Comparison of ENCODE assay signal across 2 cellular contexts in genomic region chrX:21700967-21701366, GRCh38.
TF ChIP-seq lines count a peak whose summit lies in the region.

No MANE protein-coding gene starts in this region.

TF ChIP-seq in SK-N-SH, 30 proteins besides CTCF, POLR2A, EP300 and RAD21:
- peak; percentile 30; the same call in 1 of the 2 replicates for TF ChIP-seq TCF12 (IDR thresholded peaks at IDR 0.05)
- peak; percentile 70 for TF ChIP-seq GATA2 (CRISPR knock-in tag; IDR thresholded peaks at IDR 0.05)
- no peak for TF ChIP-seq RCOR1 (IDR thresholded peaks at IDR 0.05; ENCODE audit: low read length)
- no peak for TF ChIP-seq NFIC (IDR thresholded peaks at IDR 0.05; ENCODE audit: borderline replicate concordance)
- TF ChIP-seq SIN3A (IDR thresholded peaks at IDR 0.05; ENCODE audit: borderline replicate concordance, low read depth, low read length): no peak

TF ChIP-seq in HepG2, 621 proteins besides CTCF, POLR2A, EP300 and RAD21 (continues in another document):
- TF ChIP-seq TRIM22 (IDR thresholded peaks at IDR 0.05) (no peak), KDM2A (CRISPR knock-in tag; IDR thresholded peaks at IDR 0.05; ENCODE audit: borderline replicate concordance, low read depth) (no peak), NFKBIZ (CRISPR knock-in tag; IDR thresholded peaks at IDR 0.05) (no peak), ZSCAN21 (CRISPR knock-in tag; IDR thresholded peaks at IDR 0.05; ENCODE audit: borderline replicate concordance) (no peak), IKZF4 (CRISPR knock-in tag; IDR thresholded peaks at IDR 0.05; ENCODE audit: borderline replicate concordance, low read depth, not compliant biosample characterization) (no peak), ZNF841 (CRISPR knock-in tag; IDR thresholded peaks at IDR 0.05; ENCODE audit: borderline replicate concordance) (no peak), SAFB2 (CRISPR knock-in tag; IDR thresholded peaks at IDR 0.05; ENCODE audit: borderline replicate concordance, low read depth) (no peak), TMF1 (CRISPR knock-in tag; IDR thresholded peaks at IDR 0.05; ENCODE audit: low read depth) (no peak), SOX6 (IDR thresholded peaks at IDR 0.05) (no peak), SOX6 (CRISPR knock-in tag; IDR thresholded peaks at IDR 0.05) (peak; percentile 25; the same call in 1 of the 2 replicates), HNRNPH1 (optimal IDR thresholded peaks at IDR 0.05; ENCODE audit: low read depth, low read length) (no peak), JUND (CRISPR knock-in tag; IDR thresholded peaks at IDR 0.05) (peak; percentile 47; the same call in 1 of the 2 replicates), ATF2 (CRISPR knock-in tag; IDR thresholded peaks at IDR 0.05) (peak; percentile 86; the same call in 1 of the 2 replicates), SKI (IDR thresholded peaks at IDR 0.05; ENCODE audit: partially characterized antibody) (no peak), ONECUT2 (CRISPR knock-in tag; IDR thresholded peaks at IDR 0.05) (peak; percentile 78), EED (CRISPR knock-in tag; IDR thresholded peaks at IDR 0.05) (no peak), CERS6 (CRISPR knock-in tag; IDR thresholded peaks at IDR 0.05) (no peak), ZNF343 (CRISPR knock-in tag; IDR thresholded peaks at IDR 0.05) (no peak), MYNN (CRISPR knock-in tag; IDR thresholded peaks at IDR 0.05; ENCODE audit: low read depth) (no peak), ZFP36L1 (CRISPR knock-in tag; IDR thresholded peaks at IDR 0.05) (no peak), JUN (CRISPR knock-in tag; IDR thresholded peaks at IDR 0.05) (0 out of 2 replicates have a peak, but pooled peaks have one; percentile 42), YY1 (IDR thresholded peaks at IDR 0.05; ENCODE audit: insufficient read depth, insufficient replicate concordance, low read depth, low read length) (no peak), ZNF615 (CRISPR knock-in tag; IDR thresholded peaks at IDR 0.05; ENCODE audit: borderline replicate concordance) (no peak), ATM (IDR thresholded peaks at IDR 0.05; ENCODE audit: borderline replicate concordance) (no peak), PHB2 (IDR thresholded peaks at IDR 0.05; ENCODE audit: partially characterized antibody) (no peak), ZNF263 (CRISPR knock-in tag; IDR thresholded peaks at IDR 0.05) (no peak), ZNF431 (CRISPR knock-in tag; IDR thresholded peaks at IDR 0.05; ENCODE audit: borderline replicate concordance, low read depth) (no peak), ZMYM4 (CRISPR knock-in tag; IDR thresholded peaks at IDR 0.05) (peak; percentile 22; the same call in 1 of the 2 replicates), RBM22 (optimal IDR thresholded peaks at IDR 0.05; ENCODE audit: low read length) (no peak), ZNF224 (CRISPR knock-in tag; IDR thresholded peaks at IDR 0.05) (no peak), NCOA5 (CRISPR knock-in tag; IDR thresholded peaks at IDR 0.05) (no peak), FOXM1 (CRISPR knock-in tag; IDR thresholded peaks at IDR 0.05) (no peak), TOPORS (CRISPR knock-in tag; IDR thresholded peaks at IDR 0.05) (no peak), KDM6A (CRISPR knock-in tag; IDR thresholded peaks at IDR 0.05; ENCODE audit: low read depth) (no peak), MXI1 (IDR thresholded peaks at IDR 0.05; ENCODE audit: borderline replicate concordance, low read depth, low read length) (no peak), MAFF (IDR thresholded peaks at IDR 0.05; ENCODE audit: low read depth, low read length) (no peak), ZNF570 (CRISPR knock-in tag; IDR thresholded peaks at IDR 0.05; ENCODE audit: borderline replicate concordance) (no peak), CREB3 (CRISPR knock-in tag; IDR thresholded peaks at IDR 0.05) (no peak), ATF7 (IDR thresholded peaks at IDR 0.05) (peak; percentile 60), ATF7 (CRISPR knock-in tag; IDR thresholded peaks at IDR 0.05) (no peak), ZBTB7A (CRISPR knock-in tag; IDR thresholded peaks at IDR 0.05) (no peak), HCFC1 (IDR thresholded peaks at IDR 0.05; ENCODE audit: low read depth, low read length) (no peak), THRA (CRISPR knock-in tag; IDR thresholded peaks at IDR 0.05; ENCODE audit: borderline replicate concordance) (no peak), PAX8 (CRISPR knock-in tag; IDR thresholded peaks at IDR 0.05; ENCODE audit: borderline replicate concordance) (no peak), KAT7 (CRISPR knock-in tag; IDR thresholded peaks at IDR 0.05; ENCODE audit: borderline replicate concordance) (no peak), CBFB (CRISPR knock-in tag; IDR thresholded peaks at IDR 0.05) (no peak), PLSCR1 (CRISPR knock-in tag; IDR thresholded peaks at IDR 0.05; ENCODE audit: borderline replicate concordance) (no peak), ZNF597 (CRISPR knock-in tag; IDR thresholded peaks at IDR 0.05) (no peak), GPBP1L1 (CRISPR knock-in tag; IDR thresholded peaks at IDR 0.05) (no peak), ETS1 (CRISPR knock-in tag; IDR thresholded peaks at IDR 0.05) (no peak), ZNF580 (CRISPR knock-in tag; IDR thresholded peaks at IDR 0.05; ENCODE audit: borderline replicate concordance, low read depth) (no peak), ZNF275 (CRISPR knock-in tag; IDR thresholded peaks at IDR 0.05; ENCODE audit: borderline replicate concordance) (no peak), PAF1 (CRISPR knock-in tag; IDR thresholded peaks at IDR 0.05) (no peak), ZNF382 (CRISPR knock-in tag; IDR thresholded peaks at IDR 0.05; ENCODE audit: borderline replicate concordance) (no peak), ERF (CRISPR knock-in tag; IDR thresholded peaks at IDR 0.05) (no peak), ATF5 (CRISPR knock-in tag; IDR thresholded peaks at IDR 0.05; ENCODE audit: low read depth) (no peak), RFX5 (IDR thresholded peaks at IDR 0.05; ENCODE audit: low read depth, low read length) (no peak), FOXA1 (IDR thresholded peaks at IDR 0.05) (no peak), FOXA1 (CRISPR knock-in tag; IDR thresholded peaks at IDR 0.05) (no peak), ATAD3A (CRISPR knock-in tag; IDR thresholded peaks at IDR 0.05) (no peak)
